8 cellular contexts compared by ENCODE assay signal in the genomic region with DNA sequence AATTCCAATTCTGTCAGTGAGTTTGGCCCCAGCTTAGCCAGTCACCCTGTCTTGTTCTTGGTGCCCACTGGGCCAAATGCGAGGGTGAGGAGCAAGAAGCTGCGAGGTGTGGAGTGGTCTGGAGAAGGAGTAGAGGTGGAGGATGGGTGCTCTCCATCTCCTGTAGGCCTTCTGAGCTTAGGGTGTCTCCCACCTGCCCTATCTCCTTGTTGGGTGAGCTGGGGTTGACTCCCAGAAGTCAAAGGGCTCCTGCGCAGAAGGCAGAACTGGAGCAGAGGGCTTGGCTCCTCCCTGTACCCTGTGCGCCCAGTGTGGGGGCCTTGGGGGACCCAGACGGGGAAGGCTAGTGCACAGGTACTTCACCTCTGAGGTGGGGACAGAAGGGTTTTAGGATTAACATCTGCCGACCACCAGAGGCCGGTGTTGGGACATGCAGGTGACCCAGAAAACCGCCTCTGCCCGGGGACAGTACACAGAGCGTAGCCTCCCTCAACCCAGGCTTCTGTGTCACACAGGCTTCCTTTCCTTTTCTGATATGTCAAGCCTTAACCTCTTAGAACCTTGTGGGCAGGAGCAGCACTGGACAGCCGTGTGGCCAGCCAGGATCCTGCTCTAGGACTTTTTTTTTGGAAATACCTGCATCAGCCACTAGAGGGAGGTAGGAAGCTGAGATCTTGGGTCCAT. TPM values are rescaled to one million over a fixed set of nuclear protein-coding genes. Genes with fewer than 3 reads are reported as not detected.
DNase-seq lines count a peak whose midpoint lies in the region; ATAC-seq and TF ChIP-seq lines count a peak whose summit lies in the region.

No MANE protein-coding gene starts in this region.

- peak overlapping the region; percentile 42 for H3K4me3 Mint-ChIP-seq in Calu3 (ENCODE audit: low read depth, unreplicated experiment)
- H3K4me3 Mint-ChIP-seq in T-helper 2 cell treated with Interferon-gamma antibody and Interleukin-4, amounts not matched to agents 5 μg/mL and 100 μg/mL, for 36 hours, result no peak overlapping the region
- H3K4me3 Mint-ChIP-seq in central memory CD8-positive, alpha-beta T cell, result no peak overlapping the region
- no peak overlapping the region for H3K4me3 Mint-ChIP-seq in stimulated activated effector memory CD8-positive, alpha-beta T cell treated with anti-CD3 and anti-CD28 coated beads, Interleukin-12 subunit alpha, Interleukin-12 subunit beta, amount 100 ng/mL, for 72 hours

- H3K9me3 Mint-ChIP-seq in Calu3 (ENCODE audit: low read depth, unreplicated experiment), result no peaks in the 10 kb centered on the region
- H3K9me3 Mint-ChIP-seq in T-helper 2 cell treated with Interferon-gamma antibody and Interleukin-4, amounts not matched to agents 5 μg/mL and 100 μg/mL, for 36 hours, result peaks cover 7% of the 10 kb centered on the region
- H3K9me3 Mint-ChIP-seq in central memory CD8-positive, alpha-beta T cell, result no peaks in the 10 kb centered on the region
- no peaks in the 10 kb centered on the region for H3K9me3 Mint-ChIP-seq in stimulated activated effector memory CD8-positive, alpha-beta T cell treated with anti-CD3 and anti-CD28 coated beads, Interleukin-12 subunit alpha, Interleukin-12 subunit beta, amount 100 ng/mL, for 72 hours

- H3K4me1 Mint-ChIP-seq in Calu3 (ENCODE audit: low read depth, unreplicated experiment), result peaks cover 11% of the 10 kb centered on the region
- peaks cover 46% of the 10 kb centered on the region for H3K4me1 Mint-ChIP-seq in T-helper 2 cell treated with Interferon-gamma antibody and Interleukin-4, amounts not matched to agents 5 μg/mL and 100 μg/mL, for 36 hours (ENCODE audit: low read depth)
- H3K4me1 Mint-ChIP-seq in central memory CD8-positive, alpha-beta T cell, result peaks cover 24% of the 10 kb centered on the region
- peaks cover 53% of the 10 kb centered on the region for H3K4me1 Mint-ChIP-seq in stimulated activated effector memory CD8-positive, alpha-beta T cell treated with anti-CD3 and anti-CD28 coated beads, Interleukin-12 subunit alpha, Interleukin-12 subunit beta, amount 100 ng/mL, for 72 hours

- ATAC-seq in GM21526 (IDR thresholded peaks at IDR 0.05; ENCODE audit: low FRiP score, unreplicated experiment), result peak; percentile 42
- ATAC-seq in central memory CD8-positive, alpha-beta T cell (replicated peaks; ENCODE audit: extremely low read depth, poor library complexity, severe bottlenecking), result peak; percentile 54
- ATAC-seq in stimulated activated effector memory CD8-positive, alpha-beta T cell treated with anti-CD3 and anti-CD28 coated beads, Interleukin-12 subunit alpha, Interleukin-12 subunit beta, amount 100 ng/mL, for 72 hours, result peak; percentile 46

- no peak for TF ChIP-seq POLR2A in NB4 (IDR thresholded peaks at IDR 0.05; ENCODE audit: extremely low read depth, insufficient read length)

- BruUV-seq in Calu3 (replicated peaks; lab: Mats Ljungman, UMichigan), result no TSS peak

- H3K27me3 Mint-ChIP-seq in Calu3 (ENCODE audit: unreplicated experiment), result peaks cover 40% of the 10 kb centered on the region
- peaks cover 3% of the 10 kb centered on the region for H3K27me3 Mint-ChIP-seq in T-helper 2 cell treated with Interferon-gamma antibody and Interleukin-4, amounts not matched to agents 5 μg/mL and 100 μg/mL, for 36 hours (ENCODE audit: low read depth)
- peaks cover 6% of the 10 kb centered on the region for H3K27me3 Mint-ChIP-seq in central memory CD8-positive, alpha-beta T cell

- CTCF ChIA-PET in Calu3 (lab: Charles Lee), result interaction anchor here (0.6 to 1.8 kb wide), 14 partner anchors 9 to 545 kb away, joined by 3 to 10 read pairs (median 4); a partner anchor contains a TSS

- no peak overlapping the region for H3K4me3 ChIP-seq in NB4 (ENCODE audit: low read depth, low read length)

- H3K27ac Mint-ChIP-seq in Calu3 (ENCODE audit: unreplicated experiment), result peak overlapping the region; percentile 12
- peak overlapping the region; percentile 42 for H3K27ac Mint-ChIP-seq in T-helper 2 cell treated with Interferon-gamma antibody and Interleukin-4, amounts not matched to agents 5 μg/mL and 100 μg/mL, for 36 hours
- no peak overlapping the region for H3K27ac Mint-ChIP-seq in central memory CD8-positive, alpha-beta T cell (ENCODE audit: low read depth)
- H3K27ac Mint-ChIP-seq in stimulated activated effector memory CD8-positive, alpha-beta T cell treated with anti-CD3 and anti-CD28 coated beads, Interleukin-12 subunit alpha, Interleukin-12 subunit beta, amount 100 ng/mL, for 72 hours, result peak overlapping the region; percentile 6

- H3K36me3 Mint-ChIP-seq in Calu3 (ENCODE audit: insufficient read depth, unreplicated experiment), result no peaks in the 10 kb centered on the region
- H3K36me3 Mint-ChIP-seq in T-helper 2 cell treated with Interferon-gamma antibody and Interleukin-4, amounts not matched to agents 5 μg/mL and 100 μg/mL, for 36 hours (ENCODE audit: low read depth), result peaks cover 2% of the 10 kb centered on the region
- no peaks in the 10 kb centered on the region for H3K36me3 Mint-ChIP-seq in central memory CD8-positive, alpha-beta T cell (ENCODE audit: insufficient read depth)
- H3K36me3 Mint-ChIP-seq in stimulated activated effector memory CD8-positive, alpha-beta T cell treated with anti-CD3 and anti-CD28 coated beads, Interleukin-12 subunit alpha, Interleukin-12 subunit beta, amount 100 ng/mL, for 72 hours, result no peaks in the 10 kb centered on the region

- TF ChIP-seq CTCF in Calu3 (IDR thresholded peaks at IDR 0.05; ENCODE audit: unreplicated experiment) (peak; percentile 95), NB4 (IDR thresholded peaks at IDR 0.05; ENCODE audit: low read depth, low read length) (peak; percentile 60)

- intact Hi-C loops in Calu3 (cut with micrococcal nuclease; ENCODE audit: unreplicated experiment), result loop anchor here (1.0 to 10.0 kb wide), 5 partner anchors 66 to 356 kb away; no protein-coding TSS in a partner anchor

- DNase-seq in Calu3 (peak; percentile 83), NB4 (ENCODE audit: low read depth) (peak; percentile 57), left kidney (ENCODE audit: low read depth, low spot score) (peak; percentile 86), mesenteric fat pad (ENCODE audit: low spot score) (no peak)
- peak; percentile 41 for DNase-seq in T-helper 2 cell treated with Interferon-gamma antibody and Interleukin-4, amounts not matched to agents 5 μg/mL and 100 μg/mL, for 36 hours (ENCODE audit: low spot score)
- peak; percentile 23 to 36 for DNase-seq in central memory CD8-positive, alpha-beta T cell (ENCODE audit: low spot score in 2 of 2)
- DNase-seq in stimulated activated effector memory CD8-positive, alpha-beta T cell treated with anti-CD3 and anti-CD28 coated beads, Interleukin-12 subunit alpha, Interleukin-12 subunit beta, amount 100 ng/mL, for 72 hours (ENCODE audit: low spot score in 2 of 2), result peak; percentile 51 to 82

RNA-seq across cellular contexts. Expression of a gene that starts 16.9 kb away (rescaled TPM):
- not detected in 2 replicates for total RNA-seq in Calu3 (2022)
- not detected for total RNA-seq in mesenteric fat pad

RNA-seq across cellular contexts. Expression of a gene that starts 30.3 kb away (rescaled TPM):
- total RNA-seq in Calu3 (2022) (35.9 and 36.2 TPM in 2 replicates), mesenteric fat pad (44.2 TPM)

RNA-seq across cellular contexts. Expression of a gene that starts 35.9 kb away (rescaled TPM):
- 64.0 and 82.4 TPM in 2 replicates for total RNA-seq in Calu3 (2022)
- total RNA-seq in mesenteric fat pad, result 61.1 TPM
